In the genomic region with DNA sequence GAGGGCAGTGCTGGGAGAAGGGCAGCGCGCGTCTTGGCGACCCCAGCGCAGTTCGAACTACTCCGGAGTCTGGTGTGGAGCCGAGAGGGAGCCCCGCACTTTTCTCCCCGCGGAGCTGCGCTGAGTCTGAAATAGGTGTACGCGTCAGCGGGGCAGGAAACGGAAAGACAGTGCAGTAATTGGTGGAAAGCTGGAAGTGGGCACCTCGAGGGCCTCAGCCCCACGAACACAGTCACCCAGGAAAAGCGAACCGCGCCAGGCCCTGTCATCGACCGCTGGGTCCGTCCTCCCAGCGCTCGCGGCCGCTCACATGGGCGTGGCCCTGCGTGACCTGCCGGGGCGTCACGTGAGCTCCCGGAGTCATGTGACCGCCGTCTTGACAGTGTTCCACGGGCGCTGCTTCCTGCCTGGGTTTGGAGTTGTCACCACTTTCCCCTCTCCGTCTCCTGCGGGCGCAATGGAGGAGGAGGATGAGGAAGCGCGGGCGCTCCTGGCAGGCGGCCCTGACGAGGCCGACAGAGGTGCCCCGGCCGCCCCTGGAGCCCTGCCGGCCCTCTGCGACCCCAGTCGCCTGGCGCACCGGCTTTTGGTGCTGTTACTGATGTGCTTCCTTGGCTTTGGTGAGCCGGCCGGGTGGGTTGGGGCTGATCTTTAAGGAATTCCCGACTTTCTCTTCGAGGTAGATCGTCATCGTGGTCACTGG, we compare ENCODE assay signal across 1 cellular context.
TF ChIP-seq lines count a peak whose summit lies in the region.

A gene with protein sequence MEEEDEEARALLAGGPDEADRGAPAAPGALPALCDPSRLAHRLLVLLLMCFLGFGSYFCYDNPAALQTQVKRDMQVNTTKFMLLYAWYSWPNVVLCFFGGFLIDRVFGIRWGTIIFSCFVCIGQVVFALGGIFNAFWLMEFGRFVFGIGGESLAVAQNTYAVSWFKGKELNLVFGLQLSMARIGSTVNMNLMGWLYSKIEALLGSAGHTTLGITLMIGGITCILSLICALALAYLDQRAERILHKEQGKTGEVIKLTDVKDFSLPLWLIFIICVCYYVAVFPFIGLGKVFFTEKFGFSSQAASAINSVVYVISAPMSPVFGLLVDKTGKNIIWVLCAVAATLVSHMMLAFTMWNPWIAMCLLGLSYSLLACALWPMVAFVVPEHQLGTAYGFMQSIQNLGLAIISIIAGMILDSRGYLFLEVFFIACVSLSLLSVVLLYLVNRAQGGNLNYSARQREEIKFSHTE (plus strand): TSS at position 359 of the 703 bp plus-strand sequence. CDS start 99 bp downstream, at position 458.

TF ChIP-seq in K562, 482 proteins besides CTCF, POLR2A, EP300 and RAD21 (continued from another document and continues in another):
- TF ChIP-seq MEF2A (IDR thresholded peaks at IDR 0.05; ENCODE audit: control insufficient read depth, low read depth, low read length) (no peak), MTA2 (IDR thresholded peaks at IDR 0.05; ENCODE audit: low read depth) (no peak), RBM15 (IDR thresholded peaks at IDR 0.05; ENCODE audit: insufficient read depth, low read length) (no peak), ZNF174 (CRISPR knock-in tag; IDR thresholded peaks at IDR 0.05) (no peak), RBFOX2 (IDR thresholded peaks at IDR 0.05; ENCODE audit: low read depth, low read length) (peak; percentile 91), TEAD2 (tag; IDR thresholded peaks at IDR 0.05) (no peak), HNRNPK (IDR thresholded peaks at IDR 0.05; ENCODE audit: low read depth, low read length, poor library complexity, severe bottlenecking) (no peak), CSDE1 (IDR thresholded peaks at IDR 0.05) (no peak), POLR2B (IDR thresholded peaks at IDR 0.05; ENCODE audit: low read depth, partially characterized antibody) (peak; percentile 59), SAP30 (IDR thresholded peaks at IDR 0.05; ENCODE audit: borderline replicate concordance, insufficient read depth, low read depth, low read length, poor library complexity, severe bottlenecking) (peak; percentile 97), YY1 (IDR thresholded peaks at IDR 0.05; ENCODE audit: borderline replicate concordance in 1 of 3, control insufficient read depth in 1 of 3, extremely low read depth in 1 of 3, insufficient read depth in 3 of 3, insufficient read length in 1 of 3, insufficient replicate concordance in 2 of 3, low read depth in 1 of 3, low read length in 2 of 3) (peak in 2 of 3 experiments; percentile 46 to 61), GABPA (tag; conservative IDR thresholded peaks at IDR 0.05; ENCODE audit: low read depth) (peak; percentile 68), ATF7 (IDR thresholded peaks at IDR 0.05) (peak; percentile 64), CBX2 (IDR thresholded peaks at IDR 0.05; ENCODE audit: insufficient read depth, low read length, poor library complexity, severe bottlenecking) (no peak), HNRNPUL1 (IDR thresholded peaks at IDR 0.05; ENCODE audit: low read length) (no peak), ZNF79 (CRISPR knock-in tag; IDR thresholded peaks at IDR 0.05; ENCODE audit: low read depth) (no peak), ZNF695 (CRISPR knock-in tag; IDR thresholded peaks at IDR 0.05) (no peak), ZNF347 (CRISPR knock-in tag; IDR thresholded peaks at IDR 0.05; ENCODE audit: low read depth) (no peak), ZNF175 (CRISPR knock-in tag; IDR thresholded peaks at IDR 0.05; ENCODE audit: low read depth) (0 out of 2 replicates have a peak, but pooled peaks have one; percentile 41), E2F3 (CRISPR knock-in tag; IDR thresholded peaks at IDR 0.05) (no peak), EHMT2 (IDR thresholded peaks at IDR 0.05) (no peak), SOX6 (IDR thresholded peaks at IDR 0.05) (peak; percentile 8; the same call in 1 of the 2 replicates), TEAD1 (CRISPR knock-in tag; IDR thresholded peaks at IDR 0.05) (peak in 1 of 2 experiments; percentile 69; a peak in 1 of 4 replicates), ZNF778 (CRISPR knock-in tag; IDR thresholded peaks at IDR 0.05) (no peak), SMARCE1 (IDR thresholded peaks at IDR 0.05) (peak; percentile 60; the same call in 1 of the 2 replicates), CC2D1A (IDR thresholded peaks at IDR 0.05) (no peak), ZNF780A (CRISPR knock-in tag; IDR thresholded peaks at IDR 0.05) (no peak), RUNX1 (IDR thresholded peaks at IDR 0.05; ENCODE audit: low read depth) (no peak), ZNF324 (CRISPR knock-in tag; IDR thresholded peaks at IDR 0.05) (no peak), RB1 (IDR thresholded peaks at IDR 0.05; ENCODE audit: low read depth) (peak; percentile 30; the same call in 1 of the 2 replicates)
- TF ChIP-seq, protein P1, sequence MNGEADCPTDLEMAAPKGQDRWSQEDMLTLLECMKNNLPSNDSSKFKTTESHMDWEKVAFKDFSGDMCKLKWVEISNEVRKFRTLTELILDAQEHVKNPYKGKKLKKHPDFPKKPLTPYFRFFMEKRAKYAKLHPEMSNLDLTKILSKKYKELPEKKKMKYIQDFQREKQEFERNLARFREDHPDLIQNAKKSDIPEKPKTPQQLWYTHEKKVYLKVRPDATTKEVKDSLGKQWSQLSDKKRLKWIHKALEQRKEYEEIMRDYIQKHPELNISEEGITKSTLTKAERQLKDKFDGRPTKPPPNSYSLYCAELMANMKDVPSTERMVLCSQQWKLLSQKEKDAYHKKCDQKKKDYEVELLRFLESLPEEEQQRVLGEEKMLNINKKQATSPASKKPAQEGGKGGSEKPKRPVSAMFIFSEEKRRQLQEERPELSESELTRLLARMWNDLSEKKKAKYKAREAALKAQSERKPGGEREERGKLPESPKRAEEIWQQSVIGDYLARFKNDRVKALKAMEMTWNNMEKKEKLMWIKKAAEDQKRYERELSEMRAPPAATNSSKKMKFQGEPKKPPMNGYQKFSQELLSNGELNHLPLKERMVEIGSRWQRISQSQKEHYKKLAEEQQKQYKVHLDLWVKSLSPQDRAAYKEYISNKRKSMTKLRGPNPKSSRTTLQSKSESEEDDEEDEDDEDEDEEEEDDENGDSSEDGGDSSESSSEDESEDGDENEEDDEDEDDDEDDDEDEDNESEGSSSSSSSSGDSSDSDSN (IDR thresholded peaks at IDR 0.05; ENCODE audit: borderline replicate concordance in 1 of 2, low read depth in 2 of 2, low read length in 2 of 2) = no peak
- TF ChIP-seq, protein P2, sequence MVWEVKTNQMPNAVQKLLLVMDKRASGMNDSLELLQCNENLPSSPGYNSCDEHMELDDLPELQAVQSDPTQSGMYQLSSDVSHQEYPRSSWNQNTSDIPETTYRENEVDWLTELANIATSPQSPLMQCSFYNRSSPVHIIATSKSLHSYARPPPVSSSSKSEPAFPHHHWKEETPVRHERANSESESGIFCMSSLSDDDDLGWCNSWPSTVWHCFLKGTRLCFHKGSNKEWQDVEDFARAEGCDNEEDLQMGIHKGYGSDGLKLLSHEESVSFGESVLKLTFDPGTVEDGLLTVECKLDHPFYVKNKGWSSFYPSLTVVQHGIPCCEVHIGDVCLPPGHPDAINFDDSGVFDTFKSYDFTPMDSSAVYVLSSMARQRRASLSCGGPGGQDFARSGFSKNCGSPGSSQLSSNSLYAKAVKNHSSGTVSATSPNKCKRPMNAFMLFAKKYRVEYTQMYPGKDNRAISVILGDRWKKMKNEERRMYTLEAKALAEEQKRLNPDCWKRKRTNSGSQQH (CRISPR knock-in tag; IDR thresholded peaks at IDR 0.05) = no peak
- TF ChIP-seq, protein P3, sequence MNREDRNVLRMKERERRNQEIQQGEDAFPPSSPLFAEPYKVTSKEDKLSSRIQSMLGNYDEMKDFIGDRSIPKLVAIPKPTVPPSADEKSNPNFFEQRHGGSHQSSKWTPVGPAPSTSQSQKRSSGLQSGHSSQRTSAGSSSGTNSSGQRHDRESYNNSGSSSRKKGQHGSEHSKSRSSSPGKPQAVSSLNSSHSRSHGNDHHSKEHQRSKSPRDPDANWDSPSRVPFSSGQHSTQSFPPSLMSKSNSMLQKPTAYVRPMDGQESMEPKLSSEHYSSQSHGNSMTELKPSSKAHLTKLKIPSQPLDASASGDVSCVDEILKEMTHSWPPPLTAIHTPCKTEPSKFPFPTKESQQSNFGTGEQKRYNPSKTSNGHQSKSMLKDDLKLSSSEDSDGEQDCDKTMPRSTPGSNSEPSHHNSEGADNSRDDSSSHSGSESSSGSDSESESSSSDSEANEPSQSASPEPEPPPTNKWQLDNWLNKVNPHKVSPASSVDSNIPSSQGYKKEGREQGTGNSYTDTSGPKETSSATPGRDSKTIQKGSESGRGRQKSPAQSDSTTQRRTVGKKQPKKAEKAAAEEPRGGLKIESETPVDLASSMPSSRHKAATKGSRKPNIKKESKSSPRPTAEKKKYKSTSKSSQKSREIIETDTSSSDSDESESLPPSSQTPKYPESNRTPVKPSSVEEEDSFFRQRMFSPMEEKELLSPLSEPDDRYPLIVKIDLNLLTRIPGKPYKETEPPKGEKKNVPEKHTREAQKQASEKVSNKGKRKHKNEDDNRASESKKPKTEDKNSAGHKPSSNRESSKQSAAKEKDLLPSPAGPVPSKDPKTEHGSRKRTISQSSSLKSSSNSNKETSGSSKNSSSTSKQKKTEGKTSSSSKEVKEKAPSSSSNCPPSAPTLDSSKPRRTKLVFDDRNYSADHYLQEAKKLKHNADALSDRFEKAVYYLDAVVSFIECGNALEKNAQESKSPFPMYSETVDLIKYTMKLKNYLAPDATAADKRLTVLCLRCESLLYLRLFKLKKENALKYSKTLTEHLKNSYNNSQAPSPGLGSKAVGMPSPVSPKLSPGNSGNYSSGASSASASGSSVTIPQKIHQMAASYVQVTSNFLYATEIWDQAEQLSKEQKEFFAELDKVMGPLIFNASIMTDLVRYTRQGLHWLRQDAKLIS (CRISPR knock-in tag; IDR thresholded peaks at IDR 0.05) = no peak
- TF ChIP-seq, protein P4, sequence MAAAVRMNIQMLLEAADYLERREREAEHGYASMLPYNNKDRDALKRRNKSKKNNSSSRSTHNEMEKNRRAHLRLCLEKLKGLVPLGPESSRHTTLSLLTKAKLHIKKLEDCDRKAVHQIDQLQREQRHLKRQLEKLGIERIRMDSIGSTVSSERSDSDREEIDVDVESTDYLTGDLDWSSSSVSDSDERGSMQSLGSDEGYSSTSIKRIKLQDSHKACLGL (CRISPR knock-in tag; IDR thresholded peaks at IDR 0.05; ENCODE audit: borderline replicate concordance, poor library complexity, severe bottlenecking) = peak; percentile 34
- TF ChIP-seq, protein P5, sequence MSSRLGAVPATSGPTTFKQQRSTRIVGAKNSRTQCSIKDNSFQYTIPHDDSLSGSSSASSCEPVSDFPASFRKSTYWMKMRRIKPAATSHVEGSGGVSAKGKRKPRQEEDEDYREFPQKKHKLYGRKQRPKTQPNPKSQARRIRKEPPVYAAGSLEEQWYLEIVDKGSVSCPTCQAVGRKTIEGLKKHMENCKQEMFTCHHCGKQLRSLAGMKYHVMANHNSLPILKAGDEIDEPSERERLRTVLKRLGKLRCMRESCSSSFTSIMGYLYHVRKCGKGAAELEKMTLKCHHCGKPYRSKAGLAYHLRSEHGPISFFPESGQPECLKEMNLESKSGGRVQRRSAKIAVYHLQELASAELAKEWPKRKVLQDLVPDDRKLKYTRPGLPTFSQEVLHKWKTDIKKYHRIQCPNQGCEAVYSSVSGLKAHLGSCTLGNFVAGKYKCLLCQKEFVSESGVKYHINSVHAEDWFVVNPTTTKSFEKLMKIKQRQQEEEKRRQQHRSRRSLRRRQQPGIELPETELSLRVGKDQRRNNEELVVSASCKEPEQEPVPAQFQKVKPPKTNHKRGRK (tag; IDR thresholded peaks at IDR 0.05) = no peak
- TF ChIP-seq, protein P6, sequence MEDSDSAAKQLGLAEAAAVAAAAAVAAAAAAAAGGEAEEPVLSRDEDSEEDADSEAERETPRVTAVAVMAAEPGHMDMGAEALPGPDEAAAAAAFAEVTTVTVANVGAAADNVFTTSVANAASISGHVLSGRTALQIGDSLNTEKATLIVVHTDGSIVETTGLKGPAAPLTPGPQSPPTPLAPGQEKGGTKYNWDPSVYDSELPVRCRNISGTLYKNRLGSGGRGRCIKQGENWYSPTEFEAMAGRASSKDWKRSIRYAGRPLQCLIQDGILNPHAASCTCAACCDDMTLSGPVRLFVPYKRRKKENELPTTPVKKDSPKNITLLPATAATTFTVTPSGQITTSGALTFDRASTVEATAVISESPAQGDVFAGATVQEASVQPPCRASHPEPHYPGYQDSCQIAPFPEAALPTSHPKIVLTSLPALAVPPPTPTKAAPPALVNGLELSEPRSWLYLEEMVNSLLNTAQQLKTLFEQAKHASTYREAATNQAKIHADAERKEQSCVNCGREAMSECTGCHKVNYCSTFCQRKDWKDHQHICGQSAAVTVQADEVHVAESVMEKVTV (CRISPR knock-in tag; IDR thresholded peaks at IDR 0.05) = no peak
- TF ChIP-seq, protein P7, sequence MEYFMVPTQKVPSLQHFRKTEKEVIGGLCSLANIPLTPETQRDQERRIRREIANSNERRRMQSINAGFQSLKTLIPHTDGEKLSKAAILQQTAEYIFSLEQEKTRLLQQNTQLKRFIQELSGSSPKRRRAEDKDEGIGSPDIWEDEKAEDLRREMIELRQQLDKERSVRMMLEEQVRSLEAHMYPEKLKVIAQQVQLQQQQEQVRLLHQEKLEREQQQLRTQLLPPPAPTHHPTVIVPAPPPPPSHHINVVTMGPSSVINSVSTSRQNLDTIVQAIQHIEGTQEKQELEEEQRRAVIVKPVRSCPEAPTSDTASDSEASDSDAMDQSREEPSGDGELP (CRISPR knock-in tag; IDR thresholded peaks at IDR 0.05; ENCODE audit: borderline replicate concordance) = peak; percentile 92
- TF ChIP-seq, protein P8, sequence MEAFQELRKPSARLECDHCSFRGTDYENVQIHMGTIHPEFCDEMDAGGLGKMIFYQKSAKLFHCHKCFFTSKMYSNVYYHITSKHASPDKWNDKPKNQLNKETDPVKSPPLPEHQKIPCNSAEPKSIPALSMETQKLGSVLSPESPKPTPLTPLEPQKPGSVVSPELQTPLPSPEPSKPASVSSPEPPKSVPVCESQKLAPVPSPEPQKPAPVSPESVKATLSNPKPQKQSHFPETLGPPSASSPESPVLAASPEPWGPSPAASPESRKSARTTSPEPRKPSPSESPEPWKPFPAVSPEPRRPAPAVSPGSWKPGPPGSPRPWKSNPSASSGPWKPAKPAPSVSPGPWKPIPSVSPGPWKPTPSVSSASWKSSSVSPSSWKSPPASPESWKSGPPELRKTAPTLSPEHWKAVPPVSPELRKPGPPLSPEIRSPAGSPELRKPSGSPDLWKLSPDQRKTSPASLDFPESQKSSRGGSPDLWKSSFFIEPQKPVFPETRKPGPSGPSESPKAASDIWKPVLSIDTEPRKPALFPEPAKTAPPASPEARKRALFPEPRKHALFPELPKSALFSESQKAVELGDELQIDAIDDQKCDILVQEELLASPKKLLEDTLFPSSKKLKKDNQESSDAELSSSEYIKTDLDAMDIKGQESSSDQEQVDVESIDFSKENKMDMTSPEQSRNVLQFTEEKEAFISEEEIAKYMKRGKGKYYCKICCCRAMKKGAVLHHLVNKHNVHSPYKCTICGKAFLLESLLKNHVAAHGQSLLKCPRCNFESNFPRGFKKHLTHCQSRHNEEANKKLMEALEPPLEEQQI (IDR thresholded peaks at IDR 0.05) = no peak
- TF ChIP-seq, protein P9, sequence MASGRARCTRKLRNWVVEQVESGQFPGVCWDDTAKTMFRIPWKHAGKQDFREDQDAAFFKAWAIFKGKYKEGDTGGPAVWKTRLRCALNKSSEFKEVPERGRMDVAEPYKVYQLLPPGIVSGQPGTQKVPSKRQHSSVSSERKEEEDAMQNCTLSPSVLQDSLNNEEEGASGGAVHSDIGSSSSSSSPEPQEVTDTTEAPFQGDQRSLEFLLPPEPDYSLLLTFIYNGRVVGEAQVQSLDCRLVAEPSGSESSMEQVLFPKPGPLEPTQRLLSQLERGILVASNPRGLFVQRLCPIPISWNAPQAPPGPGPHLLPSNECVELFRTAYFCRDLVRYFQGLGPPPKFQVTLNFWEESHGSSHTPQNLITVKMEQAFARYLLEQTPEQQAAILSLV (tag; IDR thresholded peaks at IDR 0.05) = no peak
- TF ChIP-seq, protein P10, sequence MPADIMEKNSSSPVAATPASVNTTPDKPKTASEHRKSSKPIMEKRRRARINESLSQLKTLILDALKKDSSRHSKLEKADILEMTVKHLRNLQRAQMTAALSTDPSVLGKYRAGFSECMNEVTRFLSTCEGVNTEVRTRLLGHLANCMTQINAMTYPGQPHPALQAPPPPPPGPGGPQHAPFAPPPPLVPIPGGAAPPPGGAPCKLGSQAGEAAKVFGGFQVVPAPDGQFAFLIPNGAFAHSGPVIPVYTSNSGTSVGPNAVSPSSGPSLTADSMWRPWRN (IDR thresholded peaks at IDR 0.05; ENCODE audit: low read depth) = no peak
